Comparison of ENCODE assay signal across 8 cellular contexts in genomic region chr6:33212857-33213165, GRCh38. TPM values are rescaled to one million over a fixed set of nuclear protein-coding genes. Genes with fewer than 3 reads are reported as not detected.
A peak's percentile ranks its signal among the peaks of the same experiment; 100 is the strongest.
DNase-seq lines count a peak whose midpoint lies in the region; ATAC-seq and TF ChIP-seq lines count a peak whose summit lies in the region.

No MANE protein-coding gene starts in this region.

- H3K36me3 ChIP-seq in H7 (replicated peaks; ENCODE audit: control insufficient read depth, insufficient read depth, low read length) (peaks cover 5% of the 10 kb centered on the region), iPS-15b (ENCODE audit: control insufficient read depth, insufficient read depth, low read length) (peaks cover 5% of the 10 kb centered on the region), spleen (peaks cover 0 to 34% (median 21%) of the 10 kb centered on the region in 6 donors)

- no peak for TF ChIP-seq POLR2A in spleen (IDR thresholded peaks at IDR 0.05)

- H3K27ac Mint-ChIP-seq in activated T-helper 17 cell treated with anti-CD3 and anti-CD28 coated beads, Interleukin-2, amount 50 U/mL, for 72 hours, result peak overlapping the region; percentile 61
- no peak overlapping the region for H3K27ac Mint-ChIP-seq in activated CD4-positive, alpha-beta memory T cell treated with anti-CD3 and anti-CD28 coated beads, Interleukin-2, amount 10 ng/mL, durations not matched to agents 7 days and 5 days

- H3K27ac ChIP-seq in spleen, result peak overlapping the region in 1 of 8 donors; percentile 5

- H3K27me3 ChIP-seq in H7 (ENCODE audit: control insufficient read depth, insufficient read depth, low read length), result peaks cover 75% of the 10 kb centered on the region
- peaks cover 90% of the 10 kb centered on the region for H3K27me3 ChIP-seq in iPS-15b (ENCODE audit: control insufficient read depth, insufficient read depth, low read length)
- H3K27me3 ChIP-seq in spleen (replicated peaks in 1 of 7), result peaks cover 0 to 26% (median 8%) of the 10 kb centered on the region in 7 donors

- POLR2A ChIA-PET in activated CD4-positive, alpha-beta memory T cell treated with anti-CD3 and anti-CD28 coated beads, Interleukin-2, amount 10 ng/mL, durations not matched to agents 7 days and 5 days (lab: Charles Lee), result no interaction called here

- H3K4me3 Mint-ChIP-seq in activated T-helper 17 cell treated with anti-CD3 and anti-CD28 coated beads, Interleukin-2, amount 50 U/mL, for 72 hours, result peak overlapping the region; percentile 50
- no peak overlapping the region for H3K4me3 Mint-ChIP-seq in activated CD4-positive, alpha-beta memory T cell treated with anti-CD3 and anti-CD28 coated beads, Interleukin-2, amount 10 ng/mL, durations not matched to agents 7 days and 5 days

- H3K9ac ChIP-seq in iPS-15b (ENCODE audit: low read depth, low read length), result peak overlapping the region; percentile 37

- peaks cover 22% of the 10 kb centered on the region for H3K4me1 ChIP-seq in iPS-15b (ENCODE audit: control insufficient read depth, insufficient read depth, low read length)
- H3K4me1 ChIP-seq in spleen, result peaks cover 12 to 47% (median 30%) of the 10 kb centered on the region in 6 donors

- H3K27me3 Mint-ChIP-seq in activated T-helper 17 cell treated with anti-CD3 and anti-CD28 coated beads, Interleukin-2, amount 50 U/mL, for 72 hours, result peaks cover 25% of the 10 kb centered on the region
- H3K27me3 Mint-ChIP-seq in activated CD4-positive, alpha-beta memory T cell treated with anti-CD3 and anti-CD28 coated beads, Interleukin-2, amount 10 ng/mL, durations not matched to agents 7 days and 5 days, result peaks cover 40% of the 10 kb centered on the region

- H3K4me1 Mint-ChIP-seq in activated T-helper 17 cell treated with anti-CD3 and anti-CD28 coated beads, Interleukin-2, amount 50 U/mL, for 72 hours, result peaks cover 24% of the 10 kb centered on the region
- H3K4me1 Mint-ChIP-seq in activated CD4-positive, alpha-beta memory T cell treated with anti-CD3 and anti-CD28 coated beads, Interleukin-2, amount 10 ng/mL, durations not matched to agents 7 days and 5 days, result peaks cover 31% of the 10 kb centered on the region

- H3K4me3 ChIP-seq in H7 (ENCODE audit: insufficient read depth, low read depth, low read length), result peak overlapping the region; percentile 74
- peak overlapping the region; percentile 77 for H3K4me3 ChIP-seq in iPS-15b (ENCODE audit: low read depth, low read length)
- H3K4me3 ChIP-seq in spleen, result peak overlapping the region in 7 of 8 donors; percentile 20 to 64 (median 33)

- no peak for TF ChIP-seq CTCF in spleen (IDR thresholded peaks at IDR 0.05 in 8 of 11, conservative IDR thresholded peaks at IDR 0.05 in 3 of 11)

- CTCF ChIA-PET in activated CD4-positive, alpha-beta memory T cell treated with anti-CD3 and anti-CD28 coated beads, Interleukin-2, amount 10 ng/mL, durations not matched to agents 7 days and 5 days (lab: Charles Lee), result no interaction called here

- intact Hi-C loops in spleen (cut with DNase I; ENCODE audit: low total_unique reads), result no loop called here

- H3K36me3 Mint-ChIP-seq in activated T-helper 17 cell treated with anti-CD3 and anti-CD28 coated beads, Interleukin-2, amount 50 U/mL, for 72 hours (ENCODE audit: low read depth), result peaks cover 52% of the 10 kb centered on the region
- H3K36me3 Mint-ChIP-seq in activated CD4-positive, alpha-beta memory T cell treated with anti-CD3 and anti-CD28 coated beads, Interleukin-2, amount 10 ng/mL, durations not matched to agents 7 days and 5 days (ENCODE audit: low read depth), result peaks cover 29% of the 10 kb centered on the region

- no peaks in the 10 kb centered on the region for H3K9me3 ChIP-seq in iPS-15b (ENCODE audit: control insufficient read depth, insufficient read depth, low read length)
- no peaks in the 10 kb centered on the region for H3K9me3 ChIP-seq in spleen

- DNase-seq in H7 (no peak), spleen (no peak)
- DNase-seq in stimulated activated CD4-positive, alpha-beta T cell treated with anti-CD3 and anti-CD28 coated beads, Interleukin-4, amount 100 ng/mL, for 1 hour, result no peak
- DNase-seq in stimulated activated CD8-positive, alpha-beta memory T cell treated with anti-CD3 and anti-CD28 coated beads, Interleukin-4, amount 100 ng/mL, for 48 hours, result no peak
- DNase-seq in activated CD4-positive, alpha-beta memory T cell treated with anti-CD3 and anti-CD28 coated beads, Interleukin-2, amount 10 ng/mL, durations not matched to agents 7 days and 5 days, result no peak

- ATAC-seq in activated T-helper 17 cell treated with anti-CD3 and anti-CD28 coated beads, Interleukin-2, amount 50 U/mL, for 72 hours (replicated peaks), result no peak
- ATAC-seq in HG03432 (IDR thresholded peaks at IDR 0.05; ENCODE audit: unreplicated experiment), result no peak

- H3K9me3 Mint-ChIP-seq in activated T-helper 17 cell treated with anti-CD3 and anti-CD28 coated beads, Interleukin-2, amount 50 U/mL, for 72 hours, result no peaks in the 10 kb centered on the region
- no peaks in the 10 kb centered on the region for H3K9me3 Mint-ChIP-seq in activated CD4-positive, alpha-beta memory T cell treated with anti-CD3 and anti-CD28 coated beads, Interleukin-2, amount 10 ng/mL, durations not matched to agents 7 days and 5 days

- WGBS in spleen, 5 donors, result 8 to 15% (median 11%) methylated on average over 6 of the region's 6 CpGs

RNA-seq across cellular contexts. Expression of gene RING1, which starts 4.5 kb away (rescaled TPM):
- total RNA-seq in H7 (2014; rRNA removed; shearing (Covaris generic)), result 18.5 and 19.7 TPM in 2 replicates
- 10 to 100 TPM; 22.7 to 25.1 TPM for total RNA-seq in activated T-helper 17 cell treated with anti-CD3 and anti-CD28 coated beads, Interleukin-2, amount 50 U/mL, for 72 hours
- total RNA-seq in spleen, result 10 to 100 TPM; 13.4 to 37.8 (median 29.6) TPM
- 10 to 100 TPM; 29.2 to 42.3 (median 32.5) TPM for polyA plus RNA-seq in spleen
- 10 to 100 TPM; 29.7 to 32.1 TPM for total RNA-seq in activated CD4-positive, alpha-beta memory T cell treated with anti-CD3 and anti-CD28 coated beads, Interleukin-2, amount 10 ng/mL, durations not matched to agents 7 days and 5 days

RNA-seq across cellular contexts. Expression of gene HSD17B8, which starts 8.4 kb away (rescaled TPM):
- total RNA-seq in H7 (2014; rRNA removed; shearing (Covaris generic)), result 14.7 and 16.0 TPM in 2 replicates
- 10 to 100 TPM in 1 of 2 donors, 1 to 10 TPM in 1; 3.4 to 13.1 TPM for total RNA-seq in activated T-helper 17 cell treated with anti-CD3 and anti-CD28 coated beads, Interleukin-2, amount 50 U/mL, for 72 hours
- total RNA-seq in spleen, result 10 to 100 TPM in 5 of 7 donors, 1 to 10 TPM in 2; 8.7 to 20.1 (median 14.9) TPM
- 10 to 100 TPM; 15.8 to 24.1 (median 16.5) TPM for polyA plus RNA-seq in spleen
- total RNA-seq in activated CD4-positive, alpha-beta memory T cell treated with anti-CD3 and anti-CD28 coated beads, Interleukin-2, amount 10 ng/mL, durations not matched to agents 7 days and 5 days, result 10 to 100 TPM; 11.4 to 13.0 TPM

RNA-seq across cellular contexts. Expression of gene SLC39A7, which starts 12.1 kb away (rescaled TPM):
- total RNA-seq in H7 (2014; rRNA removed; shearing (Covaris generic)), result 96.3 and 115 TPM in 2 replicates
- 10 to 100 TPM; 50.5 to 65.0 TPM for total RNA-seq in activated T-helper 17 cell treated with anti-CD3 and anti-CD28 coated beads, Interleukin-2, amount 50 U/mL, for 72 hours
- total RNA-seq in spleen, result 10 to 100 TPM; 42.8 to 58.7 (median 48.8) TPM
- 10 to 100 TPM; 28.8 to 42.3 (median 33.8) TPM for polyA plus RNA-seq in spleen
- 10 to 100 TPM; 52.8 to 53.8 TPM for total RNA-seq in activated CD4-positive, alpha-beta memory T cell treated with anti-CD3 and anti-CD28 coated beads, Interleukin-2, amount 10 ng/mL, durations not matched to agents 7 days and 5 days

RNA-seq across cellular contexts. Expression of gene RXRB, which starts 12.3 kb away (rescaled TPM):
- 16.7 and 18.1 TPM in 2 replicates for total RNA-seq in H7 (2014; rRNA removed; shearing (Covaris generic))
- total RNA-seq in activated T-helper 17 cell treated with anti-CD3 and anti-CD28 coated beads, Interleukin-2, amount 50 U/mL, for 72 hours, result 10 to 100 TPM; 31.0 to 68.7 TPM
- 10 to 100 TPM; 30.9 to 66.8 (median 54.2) TPM for total RNA-seq in spleen
- polyA plus RNA-seq in spleen, result 10 to 100 TPM; 29.1 to 72.4 (median 53.0) TPM
- 10 to 100 TPM; 44.0 to 45.0 TPM for total RNA-seq in activated CD4-positive, alpha-beta memory T cell treated with anti-CD3 and anti-CD28 coated beads, Interleukin-2, amount 10 ng/mL, durations not matched to agents 7 days and 5 days

RNA-seq across cellular contexts. Expression of gene COL11A2, which starts 20.5 kb away (rescaled TPM):
- total RNA-seq in H7 (2014; rRNA removed; shearing (Covaris generic)), result 0.48 and 0.67 TPM in 2 replicates
- total RNA-seq in activated T-helper 17 cell treated with anti-CD3 and anti-CD28 coated beads, Interleukin-2, amount 50 U/mL, for 72 hours, result 1 to 10 TPM; 1.2 to 3.3 TPM
- total RNA-seq in spleen, result 1 to 10 TPM in 6 of 7 donors, under 1 TPM in 1; 0.79 to 2.4 (median 1.3) TPM
- 1 to 10 TPM in 2 of 3 donors, under 1 TPM in 1; 0.68 to 2.2 (median 1.8) TPM for polyA plus RNA-seq in spleen
- total RNA-seq in activated CD4-positive, alpha-beta memory T cell treated with anti-CD3 and anti-CD28 coated beads, Interleukin-2, amount 10 ng/mL, durations not matched to agents 7 days and 5 days, result under 1 TPM; 0.53 to 0.60 TPM
